In the genomic region with DNA sequence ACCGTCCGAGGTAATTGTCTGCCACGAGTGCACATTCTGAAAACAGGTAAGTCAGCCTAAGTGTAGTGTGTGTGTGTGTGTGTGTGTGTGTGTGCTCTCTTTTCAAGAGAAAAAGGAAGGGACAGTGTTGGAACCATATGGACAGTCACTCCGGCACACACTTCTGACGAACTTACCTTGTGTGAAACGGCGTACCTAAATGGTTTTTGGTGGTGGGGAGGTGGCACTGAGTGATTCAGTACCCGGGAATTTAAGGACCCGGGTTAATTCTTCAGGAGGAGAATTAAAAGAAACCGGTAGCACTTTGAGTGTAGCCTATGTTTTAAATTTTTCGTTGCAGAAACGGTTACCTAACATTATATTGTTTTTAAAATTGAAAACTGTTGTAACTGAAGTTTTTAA, we compare ENCODE assay signal across 8 cellular contexts. TPM values are rescaled to one million over a fixed set of nuclear protein-coding genes. Genes with fewer than 3 reads are reported as not detected.
DNase-seq lines count a peak whose midpoint lies in the region; ATAC-seq and TF ChIP-seq lines count a peak whose summit lies in the region.

No MANE protein-coding gene starts in this region.

- H3K4me1 ChIP-seq in mononuclear cell (ENCODE audit: insufficient read depth, low read length) = peaks cover 17% of the 10 kb centered on the region

- DNase-seq in BJ (ENCODE audit: low read depth) (no peak), cardiac fibroblast (ENCODE audit: low read depth in 2 of 2) (no peak), hypothalamus (lab: John Stamatoyannopoulos, UW) (no peak), ecto neural progenitor cell (ENCODE audit: low spot score) (no peak)
- no peak for DNase-seq in activated effector memory CD4-positive, alpha-beta T cell treated with Interleukin-2 at 50 U/mL for 16 hours

- H3K27me3 ChIP-seq in BJ (ENCODE audit: control insufficient read depth, insufficient read depth, low read length) = no peaks in the 10 kb centered on the region
- H3K27me3 ChIP-seq in mononuclear cell (ENCODE audit: insufficient read depth, low read length) = no peaks in the 10 kb centered on the region

- POLR2A ChIA-PET in BJ (lab: Charles Lee) = no interaction called here

- CTCF ChIA-PET in BJ (lab: Yijun Ruan, JAX) = interaction anchor here (1.1 to 1.5 kb wide), 5 partner anchors 9 to 20 kb away, joined by 3 to 20 read pairs (median 8); no protein-coding TSS in a partner anchor

- no peaks in the 10 kb centered on the region for H3K9me3 ChIP-seq in mononuclear cell (ENCODE audit: low read depth, low read length)

- H3K4me3 ChIP-seq in BJ (ENCODE audit: low read depth, low read length) = peak overlapping the region; percentile 85
- peak overlapping the region; percentile 85 to 90 for H3K4me3 ChIP-seq in cardiac fibroblast (replicated peaks in 1 of 2; ENCODE audit: low read depth in 2 of 2, low read length in 2 of 2)
- H3K4me3 ChIP-seq in mononuclear cell (ENCODE audit: low read length) = peak overlapping the region; percentile 99

- ATAC-seq in HG03575 (IDR thresholded peaks at IDR 0.05; ENCODE audit: extremely low read depth, insufficient number of reproducible peaks, low FRiP score, unreplicated experiment) (peak; percentile 2), HG02970 (IDR thresholded peaks at IDR 0.05; ENCODE audit: low FRiP score, unreplicated experiment) (no peak)

- no peak for TF ChIP-seq CTCF in BJ (IDR thresholded peaks at IDR 0.05; ENCODE audit: insufficient read depth, low read depth, low read length)
- no peak for TF ChIP-seq CTCF in cardiac fibroblast (IDR thresholded peaks at IDR 0.05; ENCODE audit: low read depth, low read length)

- H3K36me3 ChIP-seq in BJ (ENCODE audit: control insufficient read depth, insufficient read depth, low read length) = peaks cover 3% of the 10 kb centered on the region; the same call in 1 of the 2 replicates

RNA-seq across cellular contexts. Expression of gene ODR4, which starts 0.3 kb away (rescaled TPM):
- polyA plus RNA-seq in BJ (2011; rRNA removed) = 6.2 and 11.2 TPM in 2 replicates
- polyA minus RNA-seq in BJ (2011; rRNA and poly(A)+ RNA removed) = 3.1 and 4.2 TPM in 2 replicates
- 27.6 TPM for total RNA-seq in mononuclear cell

RNA-seq across cellular contexts. Expression of gene TPR, which starts 0.9 kb away (rescaled TPM):
- polyA plus RNA-seq in BJ (2011; rRNA removed) = 48.6 and 55.3 TPM in 2 replicates
- 68.7 and 69.3 TPM in 2 replicates for polyA minus RNA-seq in BJ (2011; rRNA and poly(A)+ RNA removed)
- 79.2 TPM for total RNA-seq in mononuclear cell
